Comparison of ENCODE assay signal across 8 cellular contexts in genomic region chr3:184524981-184525336, GRCh38. TPM values are rescaled to one million over a fixed set of nuclear protein-coding genes. Genes with fewer than 3 reads are reported as not detected.
A peak's percentile ranks its signal among the peaks of the same experiment; 100 is the strongest.
DNase-seq lines count a peak whose midpoint lies in the region; ATAC-seq and TF ChIP-seq lines count a peak whose summit lies in the region.

No MANE protein-coding gene starts in this region.

- no peak for ATAC-seq in RWPE2 (ENCODE audit: low read depth)
- no peak for ATAC-seq in HG02678 (IDR thresholded peaks at IDR 0.05; ENCODE audit: unreplicated experiment)
- ATAC-seq in GM18502 (IDR thresholded peaks at IDR 0.05; ENCODE audit: poor library complexity, unreplicated experiment) = no peak
- ATAC-seq in HG03432 (IDR thresholded peaks at IDR 0.05; ENCODE audit: unreplicated experiment) = no peak
- no peak for ATAC-seq in HG03521 (IDR thresholded peaks at IDR 0.05; ENCODE audit: unreplicated experiment)

- DNase-seq in GM12865 (ENCODE audit: low read depth) (no peak), RWPE2 (ENCODE audit: low spot score) (no peak), dermis microvascular lymphatic vessel endothelial cell (ENCODE audit: low read depth in 2 of 2) (peak; percentile 59 to 67)

- H3K9ac ChIP-seq in mucosa of stomach (ENCODE audit: low read length) = peak overlapping the region; percentile 73

- H3K27me3 ChIP-seq in RWPE2 (ENCODE audit: insufficient read depth, poor library complexity, severe bottlenecking) (no peaks in the 10 kb centered on the region), mucosa of stomach (ENCODE audit: control insufficient read depth, insufficient read depth, low read length) (peaks cover 28% of the 10 kb centered on the region)

- H3K36me3 ChIP-seq in RWPE2 (ENCODE audit: low read depth) = no peaks in the 10 kb centered on the region
- no peaks in the 10 kb centered on the region for H3K36me3 ChIP-seq in mucosa of stomach (ENCODE audit: control insufficient read depth, insufficient read depth, low read length)

- H3K9me3 ChIP-seq in RWPE2 (ENCODE audit: severe bottlenecking) (no peaks in the 10 kb centered on the region), mucosa of stomach (ENCODE audit: control insufficient read depth, low read length) (no peaks in the 10 kb centered on the region)

- H3K4me3 ChIP-seq in GM12865 (ENCODE audit: low read depth, low read length) = peak overlapping the region; percentile 47
- H3K4me3 ChIP-seq in RWPE2 (ENCODE audit: severe bottlenecking) = peak overlapping the region; percentile 40
- no peak overlapping the region for H3K4me3 ChIP-seq in mucosa of stomach (ENCODE audit: low read length)

- H3K27ac ChIP-seq in RWPE2 (ENCODE audit: poor library complexity, severe bottlenecking) = no peak overlapping the region

- H3K4me1 ChIP-seq in RWPE2 (ENCODE audit: insufficient read depth, poor library complexity, severe bottlenecking) (peaks cover 14% of the 10 kb centered on the region), mucosa of stomach (ENCODE audit: control insufficient read depth, insufficient read depth, low read length) (peaks cover 19% of the 10 kb centered on the region)

- no peak for TF ChIP-seq CTCF in GM12865 (IDR thresholded peaks at IDR 0.05; ENCODE audit: insufficient read depth, low read depth, low read length, missing control alignments)
- no peak for TF ChIP-seq CTCF in RWPE2 (IDR thresholded peaks at IDR 0.05; ENCODE audit: poor library complexity, severe bottlenecking)

RNA-seq across cellular contexts. Expression of gene EPHB3, which starts 36.6 kb away (rescaled TPM):
- total RNA-seq in dermis microvascular lymphatic vessel endothelial cell = 0.13 and 0.25 TPM in 2 replicates

Comparison
In these comparisons a context has a peak if more than half of its experiments do, and no peak if none do; other contexts are left out.
1. DNase-seq: peak in dermis microvascular lymphatic vessel endothelial cell (2 of 2); none in GM12865 (single experiment) and RWPE2 (single experiment).